ENCODE assay signal across 2 cellular contexts in the genomic region with DNA sequence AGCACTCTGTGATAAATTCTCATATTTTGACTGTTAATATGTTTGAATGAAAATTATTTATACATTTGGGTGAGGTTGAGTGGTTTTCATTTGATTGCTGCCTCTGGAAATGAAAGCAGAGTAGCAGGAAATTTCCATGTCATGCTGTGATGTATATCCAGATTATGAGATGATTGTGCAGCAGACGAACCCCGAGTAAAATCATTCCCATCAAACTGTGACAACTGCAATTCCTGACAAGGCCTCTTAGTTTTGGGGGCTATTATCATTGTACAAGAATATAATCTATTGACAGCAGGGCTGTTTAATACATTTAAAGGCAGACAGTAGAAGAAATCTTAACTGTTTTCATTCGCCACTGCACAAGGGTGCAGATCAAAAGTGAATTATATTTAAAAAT.
A peak's percentile ranks its signal among the peaks of the same experiment; 100 is the strongest.
TF ChIP-seq lines count a peak whose summit lies in the region.

No MANE protein-coding gene starts in this region.

TF ChIP-seq in GM23338, 12 proteins besides CTCF, POLR2A, EP300 and RAD21 (continued from another document):
- TF ChIP-seq ZNF462 (CRISPR knock-in tag; IDR thresholded peaks at IDR 0.05), result no peak
- no peak for TF ChIP-seq JUNB (IDR thresholded peaks at IDR 0.05; ENCODE audit: unreplicated experiment)
- TF ChIP-seq EZH2 (IDR thresholded peaks at IDR 0.05; ENCODE audit: low read depth, unreplicated experiment), result no peak
- TF ChIP-seq POLR2AphosphoS5 (IDR thresholded peaks at IDR 0.05; ENCODE audit: low read depth), result no peak
- no peak for TF ChIP-seq ZNF331 (CRISPR knock-in tag; IDR thresholded peaks at IDR 0.05; ENCODE audit: low read depth)
- no peak for TF ChIP-seq ZNF114 (CRISPR knock-in tag; IDR thresholded peaks at IDR 0.05)
- TF ChIP-seq, protein P1, sequence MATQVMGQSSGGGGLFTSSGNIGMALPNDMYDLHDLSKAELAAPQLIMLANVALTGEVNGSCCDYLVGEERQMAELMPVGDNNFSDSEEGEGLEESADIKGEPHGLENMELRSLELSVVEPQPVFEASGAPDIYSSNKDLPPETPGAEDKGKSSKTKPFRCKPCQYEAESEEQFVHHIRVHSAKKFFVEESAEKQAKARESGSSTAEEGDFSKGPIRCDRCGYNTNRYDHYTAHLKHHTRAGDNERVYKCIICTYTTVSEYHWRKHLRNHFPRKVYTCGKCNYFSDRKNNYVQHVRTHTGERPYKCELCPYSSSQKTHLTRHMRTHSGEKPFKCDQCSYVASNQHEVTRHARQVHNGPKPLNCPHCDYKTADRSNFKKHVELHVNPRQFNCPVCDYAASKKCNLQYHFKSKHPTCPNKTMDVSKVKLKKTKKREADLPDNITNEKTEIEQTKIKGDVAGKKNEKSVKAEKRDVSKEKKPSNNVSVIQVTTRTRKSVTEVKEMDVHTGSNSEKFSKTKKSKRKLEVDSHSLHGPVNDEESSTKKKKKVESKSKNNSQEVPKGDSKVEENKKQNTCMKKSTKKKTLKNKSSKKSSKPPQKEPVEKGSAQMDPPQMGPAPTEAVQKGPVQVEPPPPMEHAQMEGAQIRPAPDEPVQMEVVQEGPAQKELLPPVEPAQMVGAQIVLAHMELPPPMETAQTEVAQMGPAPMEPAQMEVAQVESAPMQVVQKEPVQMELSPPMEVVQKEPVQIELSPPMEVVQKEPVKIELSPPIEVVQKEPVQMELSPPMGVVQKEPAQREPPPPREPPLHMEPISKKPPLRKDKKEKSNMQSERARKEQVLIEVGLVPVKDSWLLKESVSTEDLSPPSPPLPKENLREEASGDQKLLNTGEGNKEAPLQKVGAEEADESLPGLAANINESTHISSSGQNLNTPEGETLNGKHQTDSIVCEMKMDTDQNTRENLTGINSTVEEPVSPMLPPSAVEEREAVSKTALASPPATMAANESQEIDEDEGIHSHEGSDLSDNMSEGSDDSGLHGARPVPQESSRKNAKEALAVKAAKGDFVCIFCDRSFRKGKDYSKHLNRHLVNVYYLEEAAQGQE (IDR thresholded peaks at IDR 0.05; ENCODE audit: unreplicated experiment), result no peak
- TF ChIP-seq EZH2phosphoT487 (IDR thresholded peaks at IDR 0.05; ENCODE audit: unreplicated experiment), result no peak
- no peak for TF ChIP-seq CREB1 (CRISPR knock-in tag; IDR thresholded peaks at IDR 0.05; ENCODE audit: low read depth)
- TF ChIP-seq STAT1 (IDR thresholded peaks at IDR 0.05; ENCODE audit: unreplicated experiment), result no peak
- TF ChIP-seq NANOG (IDR thresholded peaks at IDR 0.05; ENCODE audit: borderline replicate concordance), result no peak

TF ChIP-seq in neural cell, 6 proteins besides CTCF, POLR2A, EP300 and RAD21 (continued from another document):
- TF ChIP-seq, protein P1 (IDR thresholded peaks at IDR 0.05; ENCODE audit: borderline replicate concordance), result peak; percentile 96
- no peak for TF ChIP-seq MXI1 (conservative IDR thresholded peaks at IDR 0.05; ENCODE audit: poor library complexity, severe bottlenecking)
- TF ChIP-seq SMC3 (conservative IDR thresholded peaks at IDR 0.05; ENCODE audit: poor library complexity), result no peak
- TF ChIP-seq EZH2 (IDR thresholded peaks at IDR 0.05; ENCODE audit: borderline replicate concordance, insufficient read depth, low read length, poor library complexity, severe bottlenecking), result no peak
- TF ChIP-seq POLR2AphosphoS5 (IDR thresholded peaks at IDR 0.05), result peak; percentile 92
